8 cellular contexts compared by ENCODE assay signal in genomic region chr2:196263181-196263747, GRCh38.
DNase-seq lines count a peak whose midpoint lies in the region; ATAC-seq and TF ChIP-seq lines count a peak whose summit lies in the region.

No MANE protein-coding gene starts in this region.

- H3K9me3 ChIP-seq in upper lobe of left lung = no peaks in the 10 kb centered on the region

- TF ChIP-seq CTCF in GM13976 (IDR thresholded peaks at IDR 0.05; ENCODE audit: borderline replicate concordance, control extremely low read depth, extremely low read depth, insufficient read depth, missing control alignments) = no peak
- no peak for TF ChIP-seq CTCF in upper lobe of left lung (IDR thresholded peaks at IDR 0.05)

- in situ Hi-C loops in GM13976 (cut with MboI; ENCODE audit: low sequenced_read_pairs, unreplicated experiment) = no loop called here

- peak overlapping the region; percentile 1 to 69 (median 60) for H3K27ac ChIP-seq in upper lobe of left lung

- DNase-seq in GM13976 (ENCODE audit: low spot score) (peak; percentile 37), LHCN-M2 (ENCODE audit: low read depth) (peak; percentile 85), left cardiac atrium (no peak), upper lobe of left lung (no peak), GOT3 (lab: John Stamatoyannopoulos, UW) (no peak), NCI-H1436 treated with DMSO at 0.1 percent for 48 hours (lab: John Stamatoyannopoulos, UW) (no peak)
- peak; percentile 34 to 43 for DNase-seq in activated CD4-positive, alpha-beta T cell treated with anti-CD3 and anti-CD28 coated beads, Interleukin-2, amount 50 U/mL, for 48 hours

- TF ChIP-seq EP300 in upper lobe of left lung (IDR thresholded peaks at IDR 0.05) = peak in 1 of 4 donors; percentile 5

- H3K36me3 ChIP-seq in upper lobe of left lung = peaks cover 0 to 8% (median 0%) of the 10 kb centered on the region in 4 donors

- peak in 1 of 4 donors; percentile 30 for TF ChIP-seq POLR2A in upper lobe of left lung (IDR thresholded peaks at IDR 0.05)

- no peaks in the 10 kb centered on the region for H3K27me3 ChIP-seq in upper lobe of left lung

- ATAC-seq in GM21825 (IDR thresholded peaks at IDR 0.05; ENCODE audit: unreplicated experiment) (peak; percentile 97), left cardiac atrium (peak; percentile 72 to 74), upper lobe of left lung (ENCODE audit: low FRiP score in 2 of 2) (peak; percentile 75 to 80)

- intact Hi-C loops in left cardiac atrium (cut with DNase I) = no loop called here

- no peak overlapping the region for H3K4me3 ChIP-seq in upper lobe of left lung

- peaks cover 18 to 40% (median 27%) of the 10 kb centered on the region in 4 donors for H3K4me1 ChIP-seq in upper lobe of left lung

- WGBS in upper lobe of left lung, 2 donors = 28 to 41% methylated on average over 8 of the region's 8 CpGs

Comparison
In these comparisons a context has a peak if more than half of its experiments do, and no peak if none do; other contexts are left out.
1. DNase-seq: peak in GM13976 (single experiment), LHCN-M2 (single experiment) and activated CD4-positive, alpha-beta T cell treated with anti-CD3 and anti-CD28 coated beads, Interleukin-2, amount 50 U/mL, for 48 hours (2 of 2); none in left cardiac atrium (single experiment), upper lobe of left lung (0 of 2), GOT3 (single experiment) and NCI-H1436 treated with DMSO at 0.1 percent for 48 hours (single experiment).
2. Peak in every context shown above with its lines, with median percentiles within 50 percentile points of each other: ATAC-seq.